Comparison of ENCODE assay signal across 1 cellular context in genomic region chr10:98267894-98268693, GRCh38.
TF ChIP-seq lines count a peak whose summit lies in the region.

Gene LOXL4, minus strand, starts transcription at chr10:98268194. Its CDS starts 5,175 bp downstream, at chr10:98263019.

TF ChIP-seq in A549, 52 proteins besides CTCF, POLR2A, EP300 and RAD21 (continued from another document):
- TF ChIP-seq, protein P1, sequence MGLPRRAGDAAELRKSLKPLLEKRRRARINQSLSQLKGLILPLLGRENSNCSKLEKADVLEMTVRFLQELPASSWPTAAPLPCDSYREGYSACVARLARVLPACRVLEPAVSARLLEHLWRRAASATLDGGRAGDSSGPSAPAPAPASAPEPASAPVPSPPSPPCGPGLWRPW (IDR thresholded peaks at IDR 0.05): no peak
- no peak for TF ChIP-seq FOSL2 (IDR thresholded peaks at IDR 0.05)
- TF ChIP-seq FOSL2 (CRISPR knock-in tag; IDR thresholded peaks at IDR 0.05): no peak
- no peak for TF ChIP-seq FOSB (CRISPR knock-in tag; IDR thresholded peaks at IDR 0.05)
- TF ChIP-seq CBX2 (IDR thresholded peaks at IDR 0.05; ENCODE audit: borderline replicate concordance, low read depth): no peak
- TF ChIP-seq RNF2 (IDR thresholded peaks at IDR 0.05; ENCODE audit: borderline replicate concordance, low read depth): no peak
- TF ChIP-seq, protein P2, sequence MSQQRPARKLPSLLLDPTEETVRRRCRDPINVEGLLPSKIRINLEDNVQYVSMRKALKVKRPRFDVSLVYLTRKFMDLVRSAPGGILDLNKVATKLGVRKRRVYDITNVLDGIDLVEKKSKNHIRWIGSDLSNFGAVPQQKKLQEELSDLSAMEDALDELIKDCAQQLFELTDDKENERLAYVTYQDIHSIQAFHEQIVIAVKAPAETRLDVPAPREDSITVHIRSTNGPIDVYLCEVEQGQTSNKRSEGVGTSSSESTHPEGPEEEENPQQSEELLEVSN (IDR thresholded peaks at IDR 0.05; ENCODE audit: borderline replicate concordance, low read depth): no peak
- no peak for TF ChIP-seq MAZ (IDR thresholded peaks at IDR 0.05; ENCODE audit: borderline replicate concordance, low read depth, low read length)
- no peak for TF ChIP-seq PHF8 (IDR thresholded peaks at IDR 0.05; ENCODE audit: borderline replicate concordance, low read depth)
- TF ChIP-seq CBX8 (IDR thresholded peaks at IDR 0.05): no peak
- TF ChIP-seq BCL3 (IDR thresholded peaks at IDR 0.05): no peak
- TF ChIP-seq ESRRA (IDR thresholded peaks at IDR 0.05; ENCODE audit: borderline replicate concordance, low read length): no peak
- TF ChIP-seq RARB (CRISPR knock-in tag; IDR thresholded peaks at IDR 0.05): no peak
